In the genomic region with DNA sequence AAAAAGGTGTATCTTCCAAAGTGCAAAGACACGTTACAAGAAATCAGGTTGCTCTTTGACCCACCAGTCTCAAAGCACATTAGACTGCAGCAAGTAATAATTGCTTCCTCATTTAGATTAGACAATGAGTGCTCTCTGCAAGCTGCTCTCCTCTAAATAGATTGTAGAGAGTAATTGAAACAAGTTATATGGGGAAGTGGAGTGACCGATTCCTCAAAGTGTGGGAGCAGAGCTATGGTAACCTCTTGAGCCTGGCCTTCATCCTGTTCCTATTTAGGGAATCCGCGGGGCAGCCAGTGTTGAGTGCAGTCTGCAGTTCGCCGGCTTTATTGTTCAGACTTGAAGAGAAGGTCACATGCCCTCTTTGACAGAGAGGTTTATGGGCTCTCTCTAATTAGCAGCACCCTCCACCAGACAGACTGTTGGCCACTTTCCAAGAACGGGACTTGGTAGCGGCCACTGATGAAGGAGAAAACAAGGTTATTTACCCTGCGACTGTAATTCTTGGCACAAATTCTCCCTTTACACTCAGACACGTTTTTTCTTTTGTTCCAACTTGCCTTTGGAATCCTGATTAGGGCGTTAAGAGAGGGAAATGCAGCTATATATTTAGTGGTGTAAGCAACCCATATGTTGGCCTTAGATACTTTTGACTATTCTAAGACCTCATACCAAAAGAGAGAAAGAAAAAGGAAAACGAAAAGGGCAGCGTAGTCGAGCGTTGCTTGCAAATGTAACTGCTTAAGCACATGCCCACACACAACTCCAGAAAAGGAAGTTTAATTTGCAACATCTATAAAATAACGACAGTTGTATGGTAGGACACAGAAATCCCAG, we compare ENCODE assay signal across 7 cellular contexts.
DNase-seq lines count a peak whose midpoint lies in the region; ATAC-seq and TF ChIP-seq lines count a peak whose summit lies in the region.

No MANE protein-coding gene starts in this region.

- no peaks in the 10 kb centered on the region for H3K9me3 ChIP-seq in Peyer's patch

- no peaks in the 10 kb centered on the region; the same call in 1 of the 2 replicates for H3F3A ChIP-seq in GM23338 (replicated peaks; ENCODE audit: low read depth)

- peak overlapping the region; percentile 96 for H3K27ac Mint-ChIP-seq in GM23338
- H3K27ac Mint-ChIP-seq in stimulated activated effector memory CD8-positive, alpha-beta T cell treated with anti-CD3 and anti-CD28 coated beads, Interleukin-12 subunit alpha, Interleukin-12 subunit beta, amount 100 ng/mL, for 72 hours = no peak overlapping the region

- no peaks in the 10 kb centered on the region for H3K27me3 ChIP-seq in GM23338 (ENCODE audit: insufficient read depth)
- no peaks in the 10 kb centered on the region for H3K27me3 ChIP-seq in Peyer's patch

- peak; percentile 9 for ATAC-seq in GM23338
- no peak for ATAC-seq in stimulated activated effector memory CD8-positive, alpha-beta T cell treated with anti-CD3 and anti-CD28 coated beads, Interleukin-12 subunit alpha, Interleukin-12 subunit beta, amount 100 ng/mL, for 72 hours

- H3K36me3 ChIP-seq in GM23338 (ENCODE audit: insufficient read depth) = no peaks in the 10 kb centered on the region
- no peaks in the 10 kb centered on the region for H3K36me3 ChIP-seq in Peyer's patch

- peak overlapping the region; percentile 65 for H3K4me2 ChIP-seq in GM23338

- peaks cover 53% of the 10 kb centered on the region for H3K4me1 Mint-ChIP-seq in GM23338
- peaks cover 16% of the 10 kb centered on the region for H3K4me1 Mint-ChIP-seq in stimulated activated effector memory CD8-positive, alpha-beta T cell treated with anti-CD3 and anti-CD28 coated beads, Interleukin-12 subunit alpha, Interleukin-12 subunit beta, amount 100 ng/mL, for 72 hours

- no peaks in the 10 kb centered on the region for H3K79me2 ChIP-seq in GM23338 (replicated peaks; ENCODE audit: insufficient read depth)

- peaks cover 22% of the 10 kb centered on the region for H3K4me1 ChIP-seq in GM23338 (ENCODE audit: insufficient read depth)
- peaks cover 0 to 7% (median 0%) of the 10 kb centered on the region in 4 donors for H3K4me1 ChIP-seq in Peyer's patch

- H2AFZ ChIP-seq in GM23338 = peak overlapping the region; percentile 53

- H3K27ac ChIP-seq in GM23338 (ENCODE audit: low read depth) = peak overlapping the region; percentile 86
- H3K27ac ChIP-seq in Peyer's patch = peak overlapping the region; percentile 88 to 98 (median 96)

- H3K4me3 ChIP-seq in GM12865 (ENCODE audit: low read depth, low read length) = peak overlapping the region; percentile 96
- H3K4me3 ChIP-seq in GM23338 = peak overlapping the region; percentile 39
- peak overlapping the region; percentile 60 to 73 (median 68) for H3K4me3 ChIP-seq in Peyer's patch
- peak overlapping the region; percentile 3 for H3K4me3 ChIP-seq in choroid plexus epithelial cell (ENCODE audit: low read depth, low read length)

- no peaks in the 10 kb centered on the region for H4K20me1 ChIP-seq in GM23338 (replicated peaks; ENCODE audit: insufficient read depth)

- no peak for TF ChIP-seq CTCF in GM12865 (IDR thresholded peaks at IDR 0.05; ENCODE audit: insufficient read depth, low read depth, low read length, missing control alignments)
- TF ChIP-seq CTCF in GM23338 (conservative IDR thresholded peaks at IDR 0.05; ENCODE audit: low read depth in 2 of 2) = no peak
- no peak for TF ChIP-seq CTCF in Peyer's patch (IDR thresholded peaks at IDR 0.05)
- no peak for TF ChIP-seq CTCF in choroid plexus epithelial cell (conservative IDR thresholded peaks at IDR 0.05; ENCODE audit: low read depth, low read length)

- H3K9me2 ChIP-seq in GM23338 (ENCODE audit: insufficient read depth) = no peaks in the 10 kb centered on the region

- peaks cover 6% of the 10 kb centered on the region for H3K27me3 Mint-ChIP-seq in GM23338 (ENCODE audit: insufficient read depth, low read depth, poor library complexity)

- H3K4me3 Mint-ChIP-seq in GM23338 = peak overlapping the region; percentile 71
- peak overlapping the region; percentile 91 for H3K4me3 Mint-ChIP-seq in stimulated activated effector memory CD8-positive, alpha-beta T cell treated with anti-CD3 and anti-CD28 coated beads, Interleukin-12 subunit alpha, Interleukin-12 subunit beta, amount 100 ng/mL, for 72 hours

- TF ChIP-seq POLR2A in Peyer's patch (IDR thresholded peaks at IDR 0.05) = peak in 1 of 2 donors; percentile 46

- DNase-seq in GM12865 (ENCODE audit: low read depth) (peak; percentile 89), GM23338 (ENCODE audit: low spot score) (peak; percentile 64), Kasumi-1 (lab: John Stamatoyannopoulos, UW) (peak; percentile 99), Peyer's patch (peak; percentile 48 to 74 (median 67)), choroid plexus epithelial cell (ENCODE audit: low read depth) (peak; percentile 38), kidney tubule cell (ENCODE audit: low spot score) (peak; percentile 33)
- no peak for DNase-seq in stimulated activated effector memory CD8-positive, alpha-beta T cell treated with anti-CD3 and anti-CD28 coated beads, Interleukin-12 subunit alpha, Interleukin-12 subunit beta, amount 100 ng/mL, for 72 hours (ENCODE audit: low spot score in 2 of 2)

- no peaks in the 10 kb centered on the region for H3K9me3 Mint-ChIP-seq in GM23338
- no peaks in the 10 kb centered on the region for H3K9me3 Mint-ChIP-seq in stimulated activated effector memory CD8-positive, alpha-beta T cell treated with anti-CD3 and anti-CD28 coated beads, Interleukin-12 subunit alpha, Interleukin-12 subunit beta, amount 100 ng/mL, for 72 hours

- no peaks in the 10 kb centered on the region for H3K36me3 Mint-ChIP-seq in GM23338 (ENCODE audit: low read depth)
- peaks cover 6% of the 10 kb centered on the region for H3K36me3 Mint-ChIP-seq in stimulated activated effector memory CD8-positive, alpha-beta T cell treated with anti-CD3 and anti-CD28 coated beads, Interleukin-12 subunit alpha, Interleukin-12 subunit beta, amount 100 ng/mL, for 72 hours

TF ChIP-seq in GM23338, 12 proteins besides CTCF, POLR2A, EP300 and RAD21 (continues in another document):
- TF ChIP-seq EZH2phosphoT487 (IDR thresholded peaks at IDR 0.05; ENCODE audit: unreplicated experiment) (no peak), ZNF114 (CRISPR knock-in tag; IDR thresholded peaks at IDR 0.05) (no peak), ZNF331 (CRISPR knock-in tag; IDR thresholded peaks at IDR 0.05; ENCODE audit: low read depth) (no peak), NANOG (IDR thresholded peaks at IDR 0.05; ENCODE audit: borderline replicate concordance) (no peak), EZH2 (IDR thresholded peaks at IDR 0.05; ENCODE audit: low read depth, unreplicated experiment) (no peak), ZNF462 (CRISPR knock-in tag; IDR thresholded peaks at IDR 0.05) (no peak), POLR2AphosphoS5 (IDR thresholded peaks at IDR 0.05; ENCODE audit: low read depth) (no peak)

Comparison
In these comparisons a context has a peak if more than half of its experiments do, and no peak if none do; other contexts are left out.
1. DNase-seq: peak in GM12865 (single experiment), GM23338 (single experiment), Kasumi-1 (2 of 2), Peyer's patch (3 of 3), choroid plexus epithelial cell (single experiment) and kidney tubule cell (single experiment); none in stimulated activated effector memory CD8-positive, alpha-beta T cell treated with anti-CD3 and anti-CD28 coated beads, Interleukin-12 subunit alpha, Interleukin-12 subunit beta, amount 100 ng/mL, for 72 hours (0 of 2).
2. H3K4me3 ChIP-seq: peak in every context shown above with its lines; median percentile 96 in GM12865; 68 in Peyer's patch; 39 in GM23338; 3 in choroid plexus epithelial cell.